ENCODE assay signal across 9 cellular contexts in the genomic region with DNA sequence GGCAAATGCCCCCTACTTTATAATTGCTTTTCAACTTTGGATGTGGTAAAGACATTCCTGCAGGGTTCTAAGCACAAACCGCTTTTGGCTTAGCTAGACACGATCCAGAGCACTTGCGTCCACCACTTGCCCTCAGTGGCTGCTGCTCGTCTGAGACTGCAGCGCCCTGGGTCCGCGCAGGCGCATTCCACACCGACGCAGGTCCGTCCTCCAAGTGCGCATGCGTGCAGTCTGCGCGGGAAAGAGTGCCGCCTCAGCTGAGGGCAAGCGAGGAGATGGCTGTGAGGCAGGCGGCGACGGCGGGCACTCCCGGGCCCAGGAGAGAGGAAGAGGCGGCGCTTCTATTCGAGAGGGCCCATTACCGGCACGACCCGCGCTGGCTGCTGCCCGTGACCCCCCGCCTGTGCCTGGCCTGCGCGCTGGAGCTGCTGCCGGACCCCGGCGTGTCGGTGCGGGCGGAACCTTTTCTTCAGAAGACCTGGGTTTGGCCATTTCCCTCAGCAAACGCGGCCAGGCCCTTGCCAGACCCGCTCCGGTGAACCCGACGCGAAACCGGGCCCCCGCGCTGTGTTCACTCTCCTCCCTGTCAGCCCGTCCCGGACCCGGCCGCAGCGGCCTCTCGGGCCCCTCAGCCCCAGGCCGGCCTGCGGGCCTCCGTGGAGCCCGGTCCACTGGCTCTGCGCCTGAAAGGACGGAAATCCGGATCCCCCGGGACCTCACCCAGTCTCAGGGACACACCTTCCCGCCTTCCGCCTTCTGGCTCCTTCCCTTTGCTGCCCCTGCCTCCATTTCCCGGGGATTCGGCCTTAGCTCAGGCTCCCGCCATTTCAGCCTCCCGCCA. TPM values are rescaled to one million over a fixed set of nuclear protein-coding genes. Genes with fewer than 3 reads are reported as not detected.
DNase-seq lines count a peak whose midpoint lies in the region; ATAC-seq and TF ChIP-seq lines count a peak whose summit lies in the region.
"Had no signal": no experiment of that assay in that cellular context is flagged by ENCODE, and none has a peak within 500 bp of the region (broad histone marks: within the 10 kb centered on the region; RNA-seq: fewer than 3 reads in every experiment).

A gene with protein sequence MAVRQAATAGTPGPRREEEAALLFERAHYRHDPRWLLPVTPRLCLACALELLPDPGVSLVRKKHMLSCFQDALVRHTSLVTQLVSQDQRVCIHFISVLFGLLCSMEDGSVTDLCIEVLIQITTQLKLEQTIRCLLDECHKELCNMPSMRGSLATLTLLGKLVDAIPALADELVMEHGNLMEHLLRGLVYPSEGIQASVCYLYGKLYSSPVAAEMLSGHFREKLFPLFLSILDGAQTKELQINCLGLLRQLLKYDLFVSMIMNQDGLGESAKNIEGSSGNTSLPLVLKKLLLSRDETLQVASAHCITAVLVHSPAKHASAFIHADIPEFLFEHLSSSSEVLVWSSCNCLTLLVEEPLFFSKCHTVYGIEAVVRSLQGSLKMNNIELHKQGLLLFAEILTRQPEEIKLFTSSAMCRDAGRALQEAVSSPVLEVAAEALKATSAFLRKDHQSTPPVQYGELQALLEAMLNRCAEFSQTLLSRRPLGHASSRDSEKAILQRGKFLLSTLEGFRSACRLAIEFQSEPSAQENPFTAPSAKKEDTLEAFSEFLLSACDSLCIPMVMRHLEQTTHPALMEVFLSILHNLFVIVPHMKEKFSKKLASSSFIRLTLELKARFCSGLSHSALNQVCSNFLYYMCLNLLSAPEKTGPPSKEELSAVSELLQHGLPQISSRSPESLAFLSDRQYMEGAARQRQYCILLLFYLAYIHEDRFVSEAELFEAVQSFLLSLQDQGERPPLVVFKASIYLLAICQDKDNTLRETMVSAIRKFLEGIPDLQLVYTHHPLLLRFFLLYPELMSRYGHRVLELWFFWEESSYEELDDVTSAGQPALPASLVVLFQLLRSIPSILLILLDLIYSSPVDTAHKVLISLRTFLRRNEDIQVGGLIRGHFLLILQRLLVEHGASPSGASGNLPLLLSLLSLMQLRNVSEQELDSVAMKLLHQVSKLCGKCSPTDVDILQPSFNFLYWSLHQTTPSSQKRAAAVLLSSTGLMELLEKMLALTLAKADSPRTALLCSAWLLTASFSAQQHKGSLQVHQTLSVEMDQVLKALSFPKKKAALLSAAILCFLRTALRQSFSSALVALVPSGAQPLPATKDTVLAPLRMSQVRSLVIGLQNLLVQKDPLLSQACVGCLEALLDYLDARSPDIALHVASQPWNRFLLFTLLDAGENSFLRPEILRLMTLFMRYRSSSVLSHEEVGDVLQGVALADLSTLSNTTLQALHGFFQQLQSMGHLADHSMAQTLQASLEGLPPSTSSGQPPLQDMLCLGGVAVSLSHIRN (plus strand): TSS at position 240 of the 841 bp plus-strand sequence. CDS start 36 bp downstream, at position 276.

- no peak within 1 kb of the TSS for H3K4me3 ChIP-seq in IMR-90 (ENCODE audit: insufficient read depth, low read depth, low read length)
- H3K4me3 ChIP-seq in fibroblast of pulmonary artery (replicated peaks; ENCODE audit: low read depth, low read length), result no peak within 1 kb of the TSS
- no peak within 1 kb of the TSS for H3K4me3 ChIP-seq in ovary
- H3K4me3 ChIP-seq: SK-N-MC had no signal

- dilution Hi-C loops in IMR-90 (cut with HindIII; ENCODE audit: low sequenced_read_pairs, unreplicated experiment), result no loop called here

- no peak within 1 kb of the TSS for H2BK20ac ChIP-seq in IMR-90 (ENCODE audit: low read depth, low read length)

- no peak within 1 kb of the TSS; the same call in 1 of the 2 replicates for H4K91ac ChIP-seq in IMR-90 (ENCODE audit: insufficient read depth, low read depth, low read length)

- no peak for TF ChIP-seq CTCF in IMR-90 (conservative IDR thresholded peaks at IDR 0.05; ENCODE audit: low read depth, low read length)
- TF ChIP-seq CTCF in fibroblast of pulmonary artery (IDR thresholded peaks at IDR 0.05; ENCODE audit: low read length, missing control alignments), result no peak
- TF ChIP-seq CTCF in ovary (IDR thresholded peaks at IDR 0.05), result no peak
- TF ChIP-seq CTCF in mesothelial cell of epicardium (IDR thresholded peaks at IDR 0.05; ENCODE audit: unreplicated experiment), result no peak

- TF ChIP-seq EP300 in ovary (IDR thresholded peaks at IDR 0.05), result no peak

- no peak within 1 kb of the TSS for H3K56ac ChIP-seq in IMR-90 (ENCODE audit: extremely low read depth, insufficient read depth, low read length)

- H2BK5ac ChIP-seq in IMR-90 (ENCODE audit: low read depth, low read length, poor library complexity, severe bottlenecking), result no peak within 1 kb of the TSS

- H3K79me1 ChIP-seq in IMR-90 (ENCODE audit: low read depth in 1 of 2, low read length in 2 of 2), result no peaks in the 10 kb centered on the region

- in situ Hi-C loops in IMR-90 (cut with MboI; ENCODE audit: low sequenced_read_pairs), result loop anchor here (5.0 kb wide), 1 partner anchor 243 kb away; no protein-coding TSS in a partner anchor

- no peak within 1 kb of the TSS for H3K27ac Mint-ChIP-seq in mesothelial cell of epicardium

- no peak for TF ChIP-seq POLR2A in IMR-90 (IDR thresholded peaks at IDR 0.05; ENCODE audit: low read depth, low read length)
- TF ChIP-seq POLR2A in ovary (IDR thresholded peaks at IDR 0.05), result no peak

- H3K4me1 Mint-ChIP-seq in activated T-cell treated with anti-CD3 and anti-CD28 coated beads, Interleukin-2, amount 50 U/mL, for 4 hours (ENCODE audit: low read depth), result peaks cover 9% of the 10 kb centered on the region
- peaks cover 15% of the 10 kb centered on the region for H3K4me1 Mint-ChIP-seq in mesothelial cell of epicardium

- peak within 1 kb of the TSS; percentile 7 for H3K4me2 ChIP-seq in IMR-90 (ENCODE audit: low read depth, low read length)

- DNase-seq in IMR-90, result peak; percentile 56
- peak; percentile 89 for DNase-seq in activated T-cell treated with anti-CD3 and anti-CD28 coated beads, Interleukin-2, amount 50 U/mL, for 4 hours
- peak; percentile 78 for DNase-seq in fibroblast of pulmonary artery (ENCODE audit: low read depth)
- DNase-seq in ovary, result peak; percentile 82 to 89 (median 86)
- DNase-seq in superior temporal gyrus (ENCODE audit: extremely low spot score), result peak; percentile 89
- DNase-seq in RKO (ENCODE audit: low spot score), result no peak
- DNase-seq in mesothelial cell of epicardium (ENCODE audit: low spot score in 2 of 2, unreplicated experiment in 2 of 2), result no peak

- H3K9me3 ChIP-seq in IMR-90 (ENCODE audit: control insufficient read depth, insufficient read depth, low read length) (no peaks in the 10 kb centered on the region), ovary (no peaks in the 10 kb centered on the region)

- intact Hi-C loops in IMR-90 (cut with micrococcal nuclease) (no loop called here), ovary (cut with DNase I) (loop anchor here in 2 of 4 donors (5.0 kb wide), 1 partner anchor 243 kb away; no protein-coding TSS in a partner anchor)

- no TSS peak for BruUV-seq in IMR-90 (replicated peaks; lab: Mats Ljungman, UMichigan)

- TF ChIP-seq RAD21 in IMR-90 (IDR thresholded peaks at IDR 0.05; ENCODE audit: low read length), result no peak

- peak within 1 kb of the TSS; percentile 64; the same call in 1 of the 2 replicates for H3K4ac ChIP-seq in IMR-90 (ENCODE audit: low read depth, low read length)

- peak within 1 kb of the TSS; percentile 57 for H3K4me3 Mint-ChIP-seq in activated T-cell treated with anti-CD3 and anti-CD28 coated beads, Interleukin-2, amount 50 U/mL, for 4 hours
- H3K4me3 Mint-ChIP-seq in mesothelial cell of epicardium, result no peak within 1 kb of the TSS

- no peak within 1 kb of the TSS for H3K27ac ChIP-seq in IMR-90 (ENCODE audit: insufficient read depth, low read length)
- no peak within 1 kb of the TSS for H3K27ac ChIP-seq in ovary
- H3K27ac ChIP-seq: SK-N-MC had no signal

- 0 out of 2 replicates have a peak, but pooled peaks cover 3% of the 10 kb centered on the region for H3K9me1 ChIP-seq in IMR-90 (ENCODE audit: insufficient read depth, low read length)

- no peak within 1 kb of the TSS for H3K14ac ChIP-seq in IMR-90 (replicated peaks; ENCODE audit: low read depth, low read length)

- H3K23ac ChIP-seq in IMR-90 (ENCODE audit: low read depth, low read length), result no peak within 1 kb of the TSS

- ATAC-seq in IMR-90 (ENCODE audit: low read depth) (peak; percentile 38), GM21529 (IDR thresholded peaks at IDR 0.05; ENCODE audit: unreplicated experiment) (no peak)
- peak; percentile 80 to 86 for ATAC-seq in activated T-cell treated with anti-CD3 and anti-CD28 coated beads, Interleukin-2, amount 50 U/mL, for 4 hours

- no peak within 1 kb of the TSS; the same call in 1 of the 2 replicates for H2BK120ac ChIP-seq in IMR-90 (ENCODE audit: low read depth, low read length)

- peak within 1 kb of the TSS; percentile 74 to 85; a peak in 2 of 4 replicates for H4K8ac ChIP-seq in IMR-90 (ENCODE audit: low read depth in 2 of 2, low read length in 2 of 2)

- POLR2A ChIA-PET in IMR-90 (lab: Charles Lee; ENCODE audit: unreplicated experiment), result no interaction called here

- no peak within 1 kb of the TSS for H4K5ac ChIP-seq in IMR-90 (ENCODE audit: low read depth, low read length)

- no peak within 1 kb of the TSS for H2AK5ac ChIP-seq in IMR-90 (ENCODE audit: low read depth, low read length)

- H3K18ac ChIP-seq in IMR-90 (ENCODE audit: low read depth, low read length), result no peak within 1 kb of the TSS

- peaks cover 6% of the 10 kb centered on the region for H3K4me1 ChIP-seq in IMR-90 (ENCODE audit: control insufficient read depth, insufficient read depth, low read length)
- H3K4me1 ChIP-seq in ovary (ENCODE audit: insufficient read depth), result peaks cover 7% of the 10 kb centered on the region

- H2AFZ ChIP-seq in IMR-90 (replicated peaks; ENCODE audit: low read length, poor library complexity), result peak within 1 kb of the TSS; percentile 91

- no peaks in the 10 kb centered on the region for H4K20me1 ChIP-seq in IMR-90 (ENCODE audit: insufficient read depth, low read length)

- H3K36me3 Mint-ChIP-seq in activated T-cell treated with anti-CD3 and anti-CD28 coated beads, Interleukin-2, amount 50 U/mL, for 4 hours (ENCODE audit: insufficient read depth), result no peaks in the 10 kb centered on the region
- no peaks in the 10 kb centered on the region for H3K36me3 Mint-ChIP-seq in mesothelial cell of epicardium

- H3K36me3 ChIP-seq in IMR-90 (ENCODE audit: control insufficient read depth, insufficient read depth, low read length) (no peaks in the 10 kb centered on the region), ovary (no peaks in the 10 kb centered on the region)

- H3K9me3 Mint-ChIP-seq in activated T-cell treated with anti-CD3 and anti-CD28 coated beads, Interleukin-2, amount 50 U/mL, for 4 hours, result no peaks in the 10 kb centered on the region
- H3K9me3 Mint-ChIP-seq in mesothelial cell of epicardium, result no peaks in the 10 kb centered on the region

- CTCF ChIA-PET in IMR-90 (lab: Yijun Ruan, JAX), result no interaction called here

- H3K27me3 Mint-ChIP-seq in activated T-cell treated with anti-CD3 and anti-CD28 coated beads, Interleukin-2, amount 50 U/mL, for 4 hours (ENCODE audit: low read depth), result no peaks in the 10 kb centered on the region
- H3K27me3 Mint-ChIP-seq in mesothelial cell of epicardium (ENCODE audit: low read depth), result no peaks in the 10 kb centered on the region

- 31% methylated on average over 33 of the region's 69 CpGs; no CpG with 5 or more reads in 1 of the 2 experiments for WGBS in IMR-90 (ENCODE audit: extremely low coverage in 2 of 2, insufficient read length in 1 of 2), 2 experiments
- WGBS in ovary, 3 donors, result 37 to 43% (median 38%) methylated on average over 60 to 69 of the region's 69 CpGs

- H3K27me3 ChIP-seq in IMR-90 (ENCODE audit: control insufficient read depth, insufficient read depth, low read length) (no peaks in the 10 kb centered on the region; the same call in 1 of the 2 replicates), ovary (no peaks in the 10 kb centered on the region)

- peak within 1 kb of the TSS; percentile 81 for H2AK9ac ChIP-seq in IMR-90 (replicated peaks; ENCODE audit: low read depth, low read length, poor library complexity)

- no peak within 1 kb of the TSS for H2BK15ac ChIP-seq in IMR-90 (ENCODE audit: low read depth, low read length)

- H3K9ac ChIP-seq in IMR-90 (ENCODE audit: low read depth, low read length), result no peak within 1 kb of the TSS

RNA-seq across cellular contexts. Expression of the gene that starts here (rescaled TPM):
- 0.90 and 1.1 TPM in 2 replicates for total RNA-seq in IMR-90 (2012; rRNA removed)
- polyA plus RNA-seq in IMR-90 (2012; rRNA removed), result 2.1 and 2.6 TPM in 2 replicates
- 1.8 and 2.2 TPM in 2 replicates for polyA plus RNA-seq in IMR-90 (2012; cell fraction: cytosol; rRNA removed)
- polyA plus RNA-seq in IMR-90 (2012; cell fraction: nucleus; rRNA removed; ENCODE audit: low replicate concordance), result 2.1 and 2.4 TPM in 2 replicates
- 10 to 100 TPM; 13.4 to 21.6 (median 17.1) TPM for total RNA-seq in activated T-cell treated with anti-CD3 and anti-CD28 coated beads, Interleukin-2, amount 50 U/mL, for 4 hours
- 1 to 10 TPM in 4 of 7 donors, under 1 TPM in 3; 0.25 to 2.1 (median 1.0) TPM for total RNA-seq in ovary
- 1 to 10 TPM; 1.1 to 2.6 TPM for polyA plus RNA-seq in ovary
- 0.38 to 2.1 TPM (median 1.3 TPM) in 3 replicates for total RNA-seq in mesothelial cell of epicardium

Comparison
In these comparisons a context has a peak if more than half of its experiments do, and no peak if none do; other contexts are left out.
1. DNase-seq: peak in IMR-90 (single experiment), activated T-cell treated with anti-CD3 and anti-CD28 coated beads, Interleukin-2, amount 50 U/mL, for 4 hours (single experiment), fibroblast of pulmonary artery (single experiment), ovary (5 of 5) and superior temporal gyrus (single experiment); none in RKO (single experiment) and mesothelial cell of epicardium (0 of 2).